In the genomic region with DNA sequence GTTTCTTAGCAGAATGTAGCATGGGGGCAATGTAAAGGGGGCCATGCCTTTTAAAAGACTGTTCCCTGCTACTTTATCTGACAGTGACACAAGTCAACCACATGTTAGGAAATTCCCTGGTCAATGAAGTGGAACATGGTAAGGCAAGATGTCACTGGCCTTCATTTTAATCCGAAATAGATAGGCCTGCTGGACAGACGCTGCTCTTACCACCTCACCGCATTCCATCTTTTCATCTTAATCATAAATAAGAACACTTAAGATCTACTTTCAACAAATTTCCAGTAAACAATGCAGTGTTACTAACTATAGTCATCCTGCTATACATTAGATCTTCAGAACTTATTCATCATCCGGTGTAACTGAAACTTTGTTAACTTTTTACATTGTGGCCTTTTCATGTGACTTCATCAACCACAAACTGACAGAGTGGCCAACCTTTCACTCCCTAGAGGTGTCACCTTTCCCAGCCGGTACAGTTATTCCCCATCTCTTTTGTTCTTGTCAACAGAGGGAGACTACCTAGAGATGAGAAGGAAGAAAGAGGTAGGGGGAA, we compare ENCODE assay signal across 1 cellular context.
TF ChIP-seq lines count a peak whose summit lies in the region.

No MANE protein-coding gene starts in this region.

TF ChIP-seq in K562, 482 proteins besides CTCF, POLR2A, EP300 and RAD21 (continued from another document):
- TF ChIP-seq, protein P1, sequence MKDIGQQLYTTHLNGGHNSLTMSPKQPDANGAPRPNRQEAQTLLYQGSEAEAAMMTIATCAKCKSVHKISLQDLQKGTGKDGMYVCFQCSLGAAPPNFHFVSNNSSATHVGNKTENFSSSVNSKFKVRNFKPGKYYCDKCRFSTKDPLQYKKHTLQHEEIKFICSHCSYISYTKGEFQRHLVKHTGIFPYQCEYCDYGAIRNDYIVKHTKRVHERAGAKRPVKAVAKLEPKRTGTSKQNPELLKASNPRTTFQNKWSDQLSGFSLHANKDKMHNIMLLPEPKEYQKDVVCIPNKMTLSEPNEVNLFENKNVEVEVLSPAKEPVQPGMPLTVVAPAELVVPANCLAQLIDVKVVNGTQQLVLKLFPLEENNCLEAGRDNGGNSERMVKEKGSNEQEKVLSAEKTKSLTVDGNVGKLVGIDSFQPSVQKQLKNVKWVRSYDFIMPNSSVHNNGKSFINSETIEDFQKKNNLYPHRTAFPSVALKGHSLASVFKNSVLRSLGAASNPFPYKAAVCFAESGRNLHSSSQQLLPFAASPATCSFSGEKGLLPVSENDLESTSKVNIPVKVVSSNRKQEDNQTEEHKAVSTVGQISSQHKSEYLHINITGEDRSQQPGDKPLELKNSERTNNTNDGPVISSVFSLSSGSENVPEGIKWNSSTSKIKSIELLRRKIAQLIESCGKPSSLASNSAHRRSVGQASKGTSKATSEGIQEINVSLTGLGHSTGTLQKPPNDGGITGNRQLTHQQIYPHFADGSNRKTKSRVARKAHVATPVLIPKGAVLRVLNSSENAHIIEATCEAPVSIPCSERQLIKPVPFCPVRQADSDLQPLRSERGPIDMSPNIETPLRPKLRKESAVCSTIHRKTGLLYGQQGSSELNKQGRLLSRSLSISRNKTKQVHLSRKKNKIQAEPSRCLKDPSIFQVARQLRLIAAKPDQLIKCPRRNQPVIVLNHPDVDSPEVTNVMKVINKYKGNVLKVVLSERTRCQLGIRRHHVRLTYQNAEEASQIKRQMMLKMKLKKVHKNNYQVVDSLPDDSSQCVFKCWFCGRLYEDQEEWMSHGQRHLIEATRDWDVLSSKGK (CRISPR knock-in tag; IDR thresholded peaks at IDR 0.05): no peak
TF ChIP-seq in K562: peak in this region for 1.
